ENCODE assay signal across 24 cellular contexts in genomic region chr10:132861116-132861691, GRCh38.
DNase-seq lines count a peak whose midpoint lies in the region; ATAC-seq, FAIRE-seq and TF ChIP-seq lines count a peak whose summit lies in the region.
"Had no signal": no experiment of that assay in that cellular context is flagged by ENCODE, and none has a peak within 500 bp of the region (broad histone marks: within the 10 kb centered on the region; RNA-seq: fewer than 3 reads in every experiment).

No MANE protein-coding gene starts in this region.

- peaks cover 0 to 12% of the 10 kb centered on the region in 2 donors for H3K4me1 Mint-ChIP-seq in natural killer cell treated with Interleukin-12 subunit alpha and Interleukin-12 subunit beta and Interleukin-15 and Interleukin-18, amount 100 ng/mL, for 72 hours (ENCODE audit: low read depth in 2 of 2)
- H3K4me1 Mint-ChIP-seq in natural killer cell = peaks cover 9 to 26% of the 10 kb centered on the region in 2 donors

- H3K9me3 Mint-ChIP-seq in natural killer cell treated with Interleukin-12 subunit alpha and Interleukin-12 subunit beta and Interleukin-15 and Interleukin-18, amount 100 ng/mL, for 72 hours = no peaks in the 10 kb centered on the region
- no peaks in the 10 kb centered on the region for H3K9me3 Mint-ChIP-seq in natural killer cell
- H3K9me3 Mint-ChIP-seq: activated CD8-positive, alpha-beta T cell treated with anti-CD3 and anti-CD28 coated beads for 36 hours had no signal

- no peak for FAIRE-seq in D721Med (lab: Jason Lieb, UNC)
- FAIRE-seq: islet of Langerhans, urothelium cell line had no signal

- no peak overlapping the region for H3K27ac ChIP-seq in aorta (ENCODE audit: low read depth in 1 of 2, low read length in 2 of 2)
- H3K27ac ChIP-seq: 22Rv1, foreskin keratinocyte, prostate gland, WERI-Rb-1 had no signal

- DNase-seq in activated CD4-positive, CD25-positive, alpha-beta regulatory T cell treated with anti-CD3 and anti-CD28 coated beads, Interleukin-2, amount 50 U/mL, for 72 hours = peak; percentile 27
- DNase-seq in activated CD4-positive, CD25-positive, alpha-beta regulatory T cell (lab: John Stamatoyannopoulos, UW) = no peak
- DNase-seq in natural killer cell treated with Interleukin-12 subunit alpha and Interleukin-12 subunit beta and Interleukin-15 and Interleukin-18, amount 100 ng/mL, for 72 hours (ENCODE audit: low spot score) = peak; percentile 46
- DNase-seq in natural killer cell (no peak), mesenteric fat pad (ENCODE audit: low spot score) (peak; percentile 53), aorta (peak; percentile 17 to 63), D721Med (ENCODE audit: insufficient read length, low spot score) (no peak)
- DNase-seq: activated CD8-positive, alpha-beta T cell treated with anti-CD3 and anti-CD28 coated beads for 36 hours; AML-193; amniotic stem cell; COR-L47; foreskin keratinocyte; hypothalamus; NCI-H1417; NCI-H510A; SK-N-SH; WERI-Rb-1 had no signal

- no peaks in the 10 kb centered on the region for H3K9me3 ChIP-seq in aorta (ENCODE audit: control insufficient read depth, low read length)
- H3K9me3 ChIP-seq: prostate gland, SK-N-SH had no signal

- H3K27ac Mint-ChIP-seq in natural killer cell treated with Interleukin-12 subunit alpha and Interleukin-12 subunit beta and Interleukin-15 and Interleukin-18, amount 100 ng/mL, for 72 hours = no peak overlapping the region
- no peak overlapping the region for H3K27ac Mint-ChIP-seq in natural killer cell
- H3K27ac Mint-ChIP-seq: activated CD8-positive, alpha-beta T cell treated with anti-CD3 and anti-CD28 coated beads for 36 hours; mesothelial cell of epicardium had no signal

- no peak overlapping the region for H3K4me3 Mint-ChIP-seq in natural killer cell treated with Interleukin-12 subunit alpha and Interleukin-12 subunit beta and Interleukin-15 and Interleukin-18, amount 100 ng/mL, for 72 hours
- H3K4me3 Mint-ChIP-seq in natural killer cell = no peak overlapping the region
- H3K4me3 Mint-ChIP-seq: activated CD8-positive, alpha-beta T cell treated with anti-CD3 and anti-CD28 coated beads for 36 hours; mesothelial cell of epicardium had no signal

- no peaks in the 10 kb centered on the region for H3K36me3 Mint-ChIP-seq in natural killer cell treated with Interleukin-12 subunit alpha and Interleukin-12 subunit beta and Interleukin-15 and Interleukin-18, amount 100 ng/mL, for 72 hours
- no peaks in the 10 kb centered on the region for H3K36me3 Mint-ChIP-seq in natural killer cell
- H3K36me3 Mint-ChIP-seq: mesothelial cell of epicardium had no signal

- no peak overlapping the region for H3K4me3 ChIP-seq in aorta (ENCODE audit: low read length in 2 of 2)
- H3K4me3 ChIP-seq: prostate gland had no signal

- H3K4me1 ChIP-seq in aorta (ENCODE audit: control insufficient read depth in 1 of 2, insufficient read depth in 2 of 2, low read length in 2 of 2) = no peaks in the 10 kb centered on the region
- H3K4me1 ChIP-seq: foreskin keratinocyte, prostate gland had no signal

- H3K27me3 Mint-ChIP-seq in natural killer cell treated with Interleukin-12 subunit alpha and Interleukin-12 subunit beta and Interleukin-15 and Interleukin-18, amount 100 ng/mL, for 72 hours = peaks cover 0 to 12% of the 10 kb centered on the region in 2 donors
- no peaks in the 10 kb centered on the region for H3K27me3 Mint-ChIP-seq in natural killer cell (ENCODE audit: low read depth in 2 of 2)

- peak in 1 of 2 donors; percentile 21 for ATAC-seq in natural killer cell treated with Interleukin-12 subunit alpha and Interleukin-12 subunit beta and Interleukin-15 and Interleukin-18, amount 100 ng/mL, for 72 hours
- ATAC-seq in natural killer cell (no peak), aorta (ENCODE audit: low FRiP score) (no peak), HG02571 (IDR thresholded peaks at IDR 0.05; ENCODE audit: unreplicated experiment) (no peak)
- ATAC-seq: activated CD8-positive, alpha-beta T cell treated with anti-CD3 and anti-CD28 coated beads for 36 hours; foreskin keratinocyte; Panc1 had no signal

- no peaks in the 10 kb centered on the region for H3K27me3 ChIP-seq in aorta (ENCODE audit: control insufficient read depth in 1 of 2, insufficient read depth in 2 of 2, low read length in 1 of 2)
- H3K27me3 ChIP-seq: foreskin keratinocyte had no signal

- TF ChIP-seq CTCF in natural killer cell (IDR thresholded peaks at IDR 0.05) (no peak), D721Med (IDR thresholded peaks at IDR 0.05; ENCODE audit: insufficient read depth, missing control alignments) (no peak)

- WGBS in aorta, 2 donors = 73 to 81% methylated on average over 22 of the region's 22 CpGs

- intact Hi-C loops in natural killer cell (cut with micrococcal nuclease) (no loop called here), aorta (cut with DNase I) (no loop called here)

- H3K36me3 ChIP-seq in aorta (ENCODE audit: control insufficient read depth in 1 of 2, insufficient read depth in 2 of 2, low read length in 1 of 2) = no peaks in the 10 kb centered on the region
- H3K36me3 ChIP-seq: prostate gland, WERI-Rb-1 had no signal

Comparison
In these comparisons a context has a peak if more than half of its experiments do, and no peak if none do; other contexts are left out.
1. DNase-seq: peak in activated CD4-positive, CD25-positive, alpha-beta regulatory T cell treated with anti-CD3 and anti-CD28 coated beads, Interleukin-2, amount 50 U/mL, for 72 hours (single experiment), natural killer cell treated with Interleukin-12 subunit alpha and Interleukin-12 subunit beta and Interleukin-15 and Interleukin-18, amount 100 ng/mL, for 72 hours (single experiment), mesenteric fat pad (single experiment) and aorta (2 of 2); none in activated CD4-positive, CD25-positive, alpha-beta regulatory T cell (0 of 4), natural killer cell (single experiment) and D721Med (single experiment).